8 cellular contexts compared by ENCODE assay signal in genomic region chr1:175192630-175193338, GRCh38. TPM values are rescaled to one million over a fixed set of nuclear protein-coding genes. Genes with fewer than 3 reads are reported as not detected.
DNase-seq lines count a peak whose midpoint lies in the region; ATAC-seq and TF ChIP-seq lines count a peak whose summit lies in the region.

KIAA0040 (minus strand) TSS chr1:175192776; CDS start chr1:175161013, 31,763 bp downstream.

- peak within 1 kb of the TSS; percentile 89 to 100 (median 97) for H3K4me3 Mint-ChIP-seq in naive thymus-derived CD4-positive, alpha-beta T cell

- H3K9me3 ChIP-seq in naive thymus-derived CD4-positive, alpha-beta T cell (ENCODE audit: control insufficient read depth in 2 of 3, low read length in 3 of 3), result no peaks in the 10 kb centered on the region

- H3K4me1 Mint-ChIP-seq in naive thymus-derived CD4-positive, alpha-beta T cell, result peaks cover 40 to 67% (median 53%) of the 10 kb centered on the region in 7 donors

- CTCF ChIA-PET in naive thymus-derived CD4-positive, alpha-beta T cell (lab: Charles Lee), result interaction anchor here (1.3 to 1.8 kb wide), 4 partner anchors 10 to 40 kb away, joined by 4 to 6 read pairs (median 4); no protein-coding TSS in a partner anchor

- peaks cover 39 to 43% of the 10 kb centered on the region in 2 donors for H3K4me1 ChIP-seq in naive thymus-derived CD4-positive, alpha-beta T cell (ENCODE audit: control insufficient read depth in 2 of 2, insufficient read depth in 2 of 2, low read length in 2 of 2)

- in situ Hi-C loops in ACHN (cut with HindIII; ENCODE audit: low pct_ligation_motif_present, low pct_unique_long_range_greater_than_20kb, low sequenced_read_pairs), result no loop called here

- DNase-seq in ACHN (peak; percentile 58), NOMO-1 treated with DMSO at 0.1 percent for 48 hours (lab: John Stamatoyannopoulos, UW; ENCODE audit: unreplicated experiment) (peak; percentile 77), erythroblast (lab: John Stamatoyannopoulos, UW) (peak; percentile 64 to 65)
- peak; percentile 66 for DNase-seq in activated CD8-positive, alpha-beta memory T cell treated with anti-CD3 and anti-CD28 coated beads, Interleukin-2, amount 50 U/mL, for 4 hours
- DNase-seq in naive thymus-derived CD4-positive, alpha-beta T cell, result peak; percentile 25 to 66 (median 40)
- peak; percentile 81 for DNase-seq in stimulated activated naive CD8-positive, alpha-beta T cell treated with anti-CD3 and anti-CD28 coated beads, Interleukin-15, Interleukin-2, amounts not matched to agents 100 U/mL and 50 U/mL, for 24 hours

- peaks cover 0 to 6% (median 0%) of the 10 kb centered on the region in 3 experiments for H3K36me3 ChIP-seq in naive thymus-derived CD4-positive, alpha-beta T cell (ENCODE audit: control insufficient read depth in 2 of 3, insufficient read depth in 3 of 3, low read length in 3 of 3)

- no peaks in the 10 kb centered on the region for H3K27me3 ChIP-seq in naive thymus-derived CD4-positive, alpha-beta T cell (ENCODE audit: control insufficient read depth in 2 of 2, insufficient read depth in 2 of 2, low read length in 2 of 2)

- no peaks in the 10 kb centered on the region for H3K27me3 Mint-ChIP-seq in naive thymus-derived CD4-positive, alpha-beta T cell

- H3K27ac ChIP-seq in naive thymus-derived CD4-positive, alpha-beta T cell (ENCODE audit: low read depth, low read length), result peak within 1 kb of the TSS; percentile 80

- H3K4me3 ChIP-seq in naive thymus-derived CD4-positive, alpha-beta T cell (ENCODE audit: low read length), result peak within 1 kb of the TSS; percentile 90

- H3K36me3 Mint-ChIP-seq in naive thymus-derived CD4-positive, alpha-beta T cell, result peaks cover 0 to 36% (median under 1%) of the 10 kb centered on the region in 5 donors

- ATAC-seq in HG03066 (IDR thresholded peaks at IDR 0.05; ENCODE audit: low read depth, unreplicated experiment), result peak; percentile 47
- peak; percentile 78 for ATAC-seq in naive thymus-derived CD4-positive, alpha-beta T cell
- ATAC-seq in stimulated activated naive CD8-positive, alpha-beta T cell treated with anti-CD3 and anti-CD28 coated beads, Interleukin-15, Interleukin-2, amounts not matched to agents 100 U/mL and 50 U/mL, for 24 hours, result peak; percentile 77

- TF ChIP-seq POLR2A in GM18526 (IDR thresholded peaks at IDR 0.05; ENCODE audit: extremely low read depth, insufficient read length), result peak; percentile 72
- no peak for TF ChIP-seq POLR2A in erythroblast (IDR thresholded peaks at IDR 0.05; ENCODE audit: low read length)

- peak within 1 kb of the TSS; percentile 73 to 97 (median 92) for H3K27ac Mint-ChIP-seq in naive thymus-derived CD4-positive, alpha-beta T cell

- POLR2A ChIA-PET in naive thymus-derived CD4-positive, alpha-beta T cell (lab: Charles Lee), result interaction anchor here (0.8 to 5.4 kb wide), 3 partner anchors 16 to 193 kb away, joined by 3 to 42 read pairs (median 5); partner anchors contain the start of gene CACYBP

- intact Hi-C loops in naive thymus-derived CD4-positive, alpha-beta T cell (cut with micrococcal nuclease), result loop anchor here (1.0 to 10.0 kb wide), 8 partner anchors 12 to 1325 kb away; partner anchors contain the start of genes CACYBP (in 1 of the 2), GAS5 (in 1 of the 2), MRPS14 (in 1 of the 2) and ZBTB37 (in 1 of the 2)

- no peaks in the 10 kb centered on the region for H3K9me3 Mint-ChIP-seq in naive thymus-derived CD4-positive, alpha-beta T cell

RNA-seq across cellular contexts. Expression of gene KIAA0040, which starts in this region (rescaled TPM):
- 10 to 100 TPM; 21.7 to 88.1 (median 27.0) TPM for total RNA-seq in naive thymus-derived CD4-positive, alpha-beta T cell
- polyA plus RNA-seq in naive thymus-derived CD4-positive, alpha-beta T cell, result 10 to 100 TPM; 31.7 to 33.0 TPM

Comparison
In these comparisons a context has a peak if more than half of its experiments do, and no peak if none do; other contexts are left out.
1. Peak in every context shown above with its lines: DNase-seq, ATAC-seq, H3K4me3 ChIP-seq and H3K27ac ChIP-seq.